ENCODE assay signal across 21 cellular contexts in the genomic region with DNA sequence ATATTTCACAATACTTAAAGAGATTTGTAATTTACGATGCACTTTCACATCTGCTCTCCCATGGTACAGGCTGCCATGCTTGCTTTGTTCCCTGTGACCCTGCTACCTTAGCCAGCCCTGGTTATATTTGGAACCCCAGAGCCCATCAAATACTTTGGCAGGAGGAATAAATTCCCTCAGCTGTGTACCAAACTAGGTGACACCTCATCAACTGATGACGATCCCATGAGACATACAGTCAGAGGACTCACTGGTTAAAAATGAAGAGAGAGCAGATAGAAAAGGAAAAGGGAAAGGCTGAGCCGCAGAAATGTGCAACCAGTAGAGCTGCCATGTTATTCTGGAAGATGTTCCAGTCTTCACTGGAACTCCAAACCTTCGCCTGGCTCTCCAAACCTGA.
DNase-seq lines count a peak whose midpoint lies in the region; ATAC-seq, FAIRE-seq and TF ChIP-seq lines count a peak whose summit lies in the region.
"Had no signal": no experiment of that assay in that cellular context is flagged by ENCODE, and none has a peak within 500 bp of the region (broad histone marks: within the 10 kb centered on the region; RNA-seq: fewer than 3 reads in every experiment).

No MANE protein-coding gene starts in this region.

- H4K20me1 ChIP-seq in OCI-LY7 (ENCODE audit: insufficient read depth, low read length), result no peaks in the 10 kb centered on the region

- peak overlapping the region; percentile 73 for H3K27ac Mint-ChIP-seq in nephron progenitor cell
- H3K27ac Mint-ChIP-seq: activated B cell treated with CpG ODN at 0.5 μM for 24 hours, GM23338 had no signal

- no peak for FAIRE-seq in bronchial epithelial cell (lab: Jason Lieb, UNC)
- FAIRE-seq: pancreas had no signal

- H2AFZ ChIP-seq in OCI-LY7 (ENCODE audit: low read length), result no peak overlapping the region
- H2AFZ ChIP-seq: GM23338 had no signal

- no peaks in the 10 kb centered on the region for H3K27me3 Mint-ChIP-seq in nephron progenitor cell (ENCODE audit: low read depth, poor library complexity)

- BruUV-seq in OCI-LY7 (replicated peaks; lab: Mats Ljungman, UMichigan), result no TSS peak

- H3K4me1 Mint-ChIP-seq in nephron progenitor cell, result peaks cover 39% of the 10 kb centered on the region
- H3K4me1 Mint-ChIP-seq: activated B cell treated with CpG ODN at 0.5 μM for 24 hours had no signal

- DNase-seq in EH (ENCODE audit: low read depth), result peak; percentile 91
- DNase-seq in NCI-H226, result peak; percentile 17
- DNase-seq in bronchial epithelial cell (ENCODE audit: low read depth), result peak; percentile 26
- DNase-seq in nephron progenitor cell, result no peak
- no peak for DNase-seq in OCI-LY7 (ENCODE audit: low spot score)
- DNase-seq in NK-92 treated with Interleukin-12 subunit alpha and Interleukin-12 subunit beta, amount 100 ng/mL, for 24 hours (lab: John Stamatoyannopoulos, UW), result no peak
- DNase-seq: activated B cell treated with CpG ODN at 0.5 μM for 24 hours; activated CD8-positive, alpha-beta memory T cell treated with anti-CD3 and anti-CD28 coated beads for 24 hours; adrenal gland; AML-193; cerebellar nuclear complex; gastrocnemius medialis; Kasumi-1; NCI-H1436; pancreas; stimulated activated CD4-positive, alpha-beta T cell treated with anti-CD3 and anti-CD28 coated beads, Interleukin-4, amount 100 ng/mL, for 24 hours; T-helper 1 cell had no signal

- no peak overlapping the region for H3K4me3 ChIP-seq in bronchial epithelial cell (ENCODE audit: low read depth, low read length)
- no peak overlapping the region for H3K4me3 ChIP-seq in OCI-LY7 (ENCODE audit: low read depth, low read length, poor library complexity, severe bottlenecking)
- H3K4me3 ChIP-seq: adrenal gland, gastrocnemius medialis, GM23338, pancreas, skin epidermis had no signal

- no peak overlapping the region for H3K27ac ChIP-seq in OCI-LY7 (ENCODE audit: low read depth, low read length, poor library complexity, severe bottlenecking)
- H3K27ac ChIP-seq: adrenal gland, gastrocnemius medialis, pancreas had no signal

- TF ChIP-seq CTCF in bronchial epithelial cell (IDR thresholded peaks at IDR 0.05; ENCODE audit: insufficient read depth, low read length, severe bottlenecking) (no peak), nephron progenitor cell (IDR thresholded peaks at IDR 0.05) (no peak), OCI-LY7 (conservative IDR thresholded peaks at IDR 0.05; ENCODE audit: low read length) (no peak)

- no peaks in the 10 kb centered on the region for H3K9me2 ChIP-seq in OCI-LY7 (ENCODE audit: insufficient read depth, low read length)

- POLR2A ChIA-PET in OCI-LY7 (lab: Charles Lee), result no interaction called here

- no peak for ATAC-seq in GM21825 (IDR thresholded peaks at IDR 0.05; ENCODE audit: unreplicated experiment)
- ATAC-seq in GM18519 (IDR thresholded peaks at IDR 0.05; ENCODE audit: low FRiP score, unreplicated experiment), result no peak
- ATAC-seq: gastrocnemius medialis, GM23338, pancreas had no signal

- H3K9me3 Mint-ChIP-seq in nephron progenitor cell, result peaks cover 7% of the 10 kb centered on the region
- H3K9me3 Mint-ChIP-seq: activated B cell treated with CpG ODN at 0.5 μM for 24 hours, GM23338 had no signal

- H3K4me1 ChIP-seq in OCI-LY7 (ENCODE audit: insufficient read depth, low read length, poor library complexity, severe bottlenecking), result no peaks in the 10 kb centered on the region
- H3K4me1 ChIP-seq: adrenal gland had no signal

- H3K36me3 ChIP-seq in bronchial epithelial cell (ENCODE audit: control insufficient read depth, insufficient read depth, low read length), result no peaks in the 10 kb centered on the region
- H3K36me3 ChIP-seq in OCI-LY7 (ENCODE audit: insufficient read depth, low read length), result no peaks in the 10 kb centered on the region
- H3K36me3 ChIP-seq: adrenal gland, gastrocnemius medialis, pancreas had no signal

- H3K9me3 ChIP-seq in OCI-LY7 (ENCODE audit: low read length), result no peaks in the 10 kb centered on the region
- H3K9me3 ChIP-seq: adrenal gland, gastrocnemius medialis, pancreas had no signal

- H3K4me3 Mint-ChIP-seq in nephron progenitor cell, result no peak overlapping the region
- H3K4me3 Mint-ChIP-seq: activated B cell treated with CpG ODN at 0.5 μM for 24 hours, GM23338 had no signal

- H3K27me3 ChIP-seq in bronchial epithelial cell (ENCODE audit: control insufficient read depth, insufficient read depth, low read length), result no peaks in the 10 kb centered on the region
- H3K27me3 ChIP-seq: adrenal gland, gastrocnemius medialis, pancreas had no signal

- H3K4me2 ChIP-seq in OCI-LY7 (ENCODE audit: low read length), result no peak overlapping the region
- H3K4me2 ChIP-seq: GM23338 had no signal

- CTCF ChIA-PET in OCI-LY7 (lab: Charles Lee; ENCODE audit: unreplicated experiment), result no interaction called here

- H3K36me3 Mint-ChIP-seq in nephron progenitor cell (ENCODE audit: low read depth), result no peaks in the 10 kb centered on the region

- intact Hi-C loops in OCI-LY7 (cut with micrococcal nuclease; ENCODE audit: unreplicated experiment), result no loop called here

- H3K79me2 ChIP-seq in OCI-LY7 (ENCODE audit: insufficient read depth, low read depth, low read length), result no peaks in the 10 kb centered on the region

Comparison
In these comparisons a context has a peak if more than half of its experiments do, and no peak if none do; other contexts are left out.
1. DNase-seq: peak in EH (single experiment), NCI-H226 (single experiment) and bronchial epithelial cell (single experiment); none in nephron progenitor cell (single experiment), OCI-LY7 (single experiment) and NK-92 treated with Interleukin-12 subunit alpha and Interleukin-12 subunit beta, amount 100 ng/mL, for 24 hours (single experiment).